9 cellular contexts compared by ENCODE assay signal in genomic region chr12:6925239-6925542, GRCh38. TPM values are rescaled to one million over a fixed set of nuclear protein-coding genes. Genes with fewer than 3 reads are reported as not detected.
DNase-seq lines count a peak whose midpoint lies in the region; ATAC-seq and TF ChIP-seq lines count a peak whose summit lies in the region.
"Had no signal": no experiment of that assay in that cellular context is flagged by ENCODE, and none has a peak within 500 bp of the region (broad histone marks: within the 10 kb centered on the region; RNA-seq: fewer than 3 reads in every experiment).

No MANE protein-coding gene starts in this region.

- no peaks in the 10 kb centered on the region for H3K36me3 Mint-ChIP-seq in activated B cell treated with CpG ODN at 0.5 μM for 24 hours (ENCODE audit: low read depth)

- POLR2A ChIA-PET in activated B cell treated with CpG ODN at 0.5 μM for 24 hours (lab: Charles Lee) (interaction anchor here (0.9 to 7.3 kb wide), 10 partner anchors 11 to 183 kb away, joined by 3 to 89 read pairs (median 3); partner anchors contain the start of genes C12orf57, PTPN6 and RNU7-1), HEK293T (lab: Yijun Ruan, JAX) (interaction anchor here (0.8 to 8.3 kb wide), 17 partner anchors 9 to 236 kb away, joined by 3 to 174 read pairs (median 10); partner anchors contain the start of genes C12orf57, CDCA3, COPS7A and ENO2)

- CTCF ChIA-PET in activated B cell treated with CpG ODN at 0.5 μM for 24 hours (lab: Charles Lee), result interaction anchor here (0.7 to 3.4 kb wide), 12 partner anchors 9 to 188 kb away, joined by 3 to 23 read pairs (median 7); partner anchors contain the start of genes C12orf57, ENO2 and RNU7-1
- CTCF ChIA-PET in HEK293T (lab: Yijun Ruan, JAX), result interaction anchor here (0.6 to 3.0 kb wide), 19 partner anchors 8 to 187 kb away, joined by 3 to 15 read pairs (median 4); partner anchors contain the start of genes C12orf57 and RNU7-1

- H3K4me1 Mint-ChIP-seq in activated B cell treated with CpG ODN at 0.5 μM for 24 hours, result peaks cover 62% of the 10 kb centered on the region

- no peak for TF ChIP-seq POLR2A in spleen (IDR thresholded peaks at IDR 0.05)

- 46% methylated on average over 1 of the region's 1 CpG for WGBS in HUES64
- WGBS in iPS DF 6.9 (ENCODE audit: insufficient coverage, insufficient read length), result no CpG with 5 or more reads among the region's 1 CpG
- 46 to 78% (median 62%) methylated on average over 1 of the region's 1 CpG for WGBS in spleen, 5 donors

- TF ChIP-seq CTCF in activated B cell treated with CpG ODN at 0.5 μM for 24 hours (IDR thresholded peaks at IDR 0.05) (no peak), spleen (IDR thresholded peaks at IDR 0.05 in 8 of 11, conservative IDR thresholded peaks at IDR 0.05 in 3 of 11) (no peak)

- ATAC-seq in activated B cell treated with CpG ODN at 0.5 μM for 24 hours (ENCODE audit: low read depth), result no peak
- ATAC-seq in GM19035 (IDR thresholded peaks at IDR 0.05; ENCODE audit: unreplicated experiment), result no peak

- H3K9ac ChIP-seq in HUES64 (ENCODE audit: low read depth, low read length), result peak overlapping the region; percentile 57

- no peaks in the 10 kb centered on the region for H3K9me3 Mint-ChIP-seq in activated B cell treated with CpG ODN at 0.5 μM for 24 hours

- H3K4me3 ChIP-seq in HUES64 (ENCODE audit: low read length) (peak overlapping the region; percentile 53), iPS DF 6.9 (ENCODE audit: low read length) (no peak overlapping the region), spleen (no peak overlapping the region)

- H3K36me3 ChIP-seq in HUES64 (ENCODE audit: insufficient read depth, low read length) (peaks cover 28% of the 10 kb centered on the region), iPS DF 6.9 (ENCODE audit: control insufficient read depth, insufficient read depth, low read length) (peaks cover 7% of the 10 kb centered on the region; the same call in 1 of the 2 replicates), spleen (peaks cover 0 to 7% (median 0%) of the 10 kb centered on the region in 6 donors)
- H3K36me3 ChIP-seq: neutrophil had no signal

- H3K27ac ChIP-seq in HUES64 (ENCODE audit: low read depth, low read length) (peak overlapping the region; percentile 93), iPS DF 6.9 (ENCODE audit: low read length) (peak overlapping the region; percentile 6), spleen (peak overlapping the region in 7 of 8 donors; percentile 86 to 96 (median 91))
- H3K27ac ChIP-seq: neutrophil had no signal

- H3K27ac Mint-ChIP-seq in activated B cell treated with CpG ODN at 0.5 μM for 24 hours, result no peak overlapping the region

- intact Hi-C loops in activated B cell treated with CpG ODN at 0.5 μM for 24 hours (cut with micrococcal nuclease) (loop anchor here (10.0 kb wide), 1 partner anchor 710 kb away; no protein-coding TSS in a partner anchor), spleen (cut with DNase I; ENCODE audit: low total_unique reads) (no loop called here)

- H3K27me3 ChIP-seq in HUES64 (ENCODE audit: insufficient read depth, low read length) (no peaks in the 10 kb centered on the region), iPS DF 6.9 (ENCODE audit: control insufficient read depth, insufficient read depth, low read length) (no peaks in the 10 kb centered on the region), spleen (replicated peaks in 1 of 7) (peaks cover 0 to 18% (median 0%) of the 10 kb centered on the region in 7 donors)

- no peak for DNase-seq in activated B cell treated with CpG ODN at 0.5 μM for 24 hours
- DNase-seq in iPS DF 6.9 (ENCODE audit: low read depth, low spot score), result no peak
- DNase-seq in spleen, result no peak
- no peak for DNase-seq in stimulated activated CD4-positive, alpha-beta T cell treated with anti-CD3 and anti-CD28 coated beads, Interleukin-4, amount 100 ng/mL, for 24 hours
- no peak for DNase-seq in HEK293T (ENCODE audit: extremely low spot score)
- DNase-seq: activated effector memory CD4-positive, alpha-beta T cell treated with Interleukin-2 at 50 U/mL for 16 hours had no signal

- H3K4me3 Mint-ChIP-seq in activated B cell treated with CpG ODN at 0.5 μM for 24 hours, result peak overlapping the region; percentile 52

- H3K27me3 Mint-ChIP-seq in activated B cell treated with CpG ODN at 0.5 μM for 24 hours, result no peaks in the 10 kb centered on the region

- H3K9me3 ChIP-seq in HUES64 (ENCODE audit: insufficient read depth, low read depth, low read length) (no peaks in the 10 kb centered on the region), iPS DF 6.9 (ENCODE audit: control insufficient read depth, insufficient read depth, low read length) (no peaks in the 10 kb centered on the region), spleen (no peaks in the 10 kb centered on the region)
- H3K9me3 ChIP-seq: neutrophil had no signal

- peaks cover 31% of the 10 kb centered on the region for H3K4me1 ChIP-seq in HUES64 (ENCODE audit: insufficient read depth, low read length)
- H3K4me1 ChIP-seq in iPS DF 6.9 (ENCODE audit: control insufficient read depth, insufficient read depth, low read length), result peaks cover 4% of the 10 kb centered on the region; the same call in 1 of the 2 replicates
- peaks cover 20 to 83% (median 76%) of the 10 kb centered on the region in 6 donors for H3K4me1 ChIP-seq in spleen

TF ChIP-seq in HEK293T, 16 proteins besides CTCF, POLR2A, EP300 and RAD21:
- TF ChIP-seq TARDBP (IDR thresholded peaks at IDR 0.05) (no peak), FOXA1 (IDR thresholded peaks at IDR 0.05) (no peak), L3MBTL2 (conservative IDR thresholded peaks at IDR 0.05) (no peak), ELF4 (IDR thresholded peaks at IDR 0.05) (no peak), FOXM1 (IDR thresholded peaks at IDR 0.05; ENCODE audit: borderline replicate concordance) (no peak), BHLHE40 (IDR thresholded peaks at IDR 0.05; ENCODE audit: borderline replicate concordance) (no peak), PKNOX1 (IDR thresholded peaks at IDR 0.05) (no peak), NFRKB (IDR thresholded peaks at IDR 0.05) (no peak), HDGF (IDR thresholded peaks at IDR 0.05; ENCODE audit: borderline replicate concordance) (no peak), CTBP1 (IDR thresholded peaks at IDR 0.05; ENCODE audit: borderline replicate concordance) (no peak), FOXK2 (IDR thresholded peaks at IDR 0.05) (no peak), SP1 (IDR thresholded peaks at IDR 0.05) (no peak)

RNA-seq across cellular contexts. Expression of gene ATN1, which starts 2.6 kb away (rescaled TPM):
- polyA plus RNA-seq in HUES64 (2013, experiment 1 of 2), result 63.0 TPM
- 65.5 TPM for polyA plus RNA-seq in HUES64 (2013, experiment 2 of 2)
- total RNA-seq in activated B cell treated with CpG ODN at 0.5 μM for 24 hours (42.8 and 50.9 TPM in 2 replicates), spleen (100 to 1,000 TPM in 1 of 7 donors, 10 to 100 TPM in 6; 64.7 to 112 (median 81.7) TPM)
- 10 to 100 TPM; 10.1 to 42.0 (median 21.4) TPM for polyA plus RNA-seq in spleen

RNA-seq across cellular contexts. Expression of gene ENO2, which starts 10.8 kb away (rescaled TPM):
- polyA plus RNA-seq in HUES64 (2013, experiment 1 of 2), result 43.3 TPM
- 68.8 TPM for polyA plus RNA-seq in HUES64 (2013, experiment 2 of 2)
- total RNA-seq in activated B cell treated with CpG ODN at 0.5 μM for 24 hours (20.9 and 31.0 TPM in 2 replicates), spleen (10 to 100 TPM in 6 of 7 donors, 1 to 10 TPM in 1; 7.6 to 37.7 (median 25.0) TPM)
- 10 to 100 TPM; 11.5 to 41.3 (median 29.1) TPM for polyA plus RNA-seq in spleen

RNA-seq across cellular contexts. Expression of gene RNU7-1, which starts 18.4 kb away (rescaled TPM):
- polyA plus RNA-seq in HUES64 (2013, experiment 1 of 2), result not detected
- not detected for polyA plus RNA-seq in HUES64 (2013, experiment 2 of 2)
- total RNA-seq in activated B cell treated with CpG ODN at 0.5 μM for 24 hours (not detected in 2 replicates), spleen (not detected)
- polyA plus RNA-seq in spleen, result not detected

RNA-seq across cellular contexts. Expression of gene C12orf57, which starts 18.6 kb away (rescaled TPM):
- 174 TPM for polyA plus RNA-seq in HUES64 (2013, experiment 1 of 2)
- polyA plus RNA-seq in HUES64 (2013, experiment 2 of 2), result 162 TPM
- total RNA-seq in activated B cell treated with CpG ODN at 0.5 μM for 24 hours, result 54.8 and 63.4 TPM in 2 replicates
- 100 to 1,000 TPM in 6 of 7 donors, 10 to 100 TPM in 1; 79.2 to 364 (median 116) TPM for total RNA-seq in spleen
- polyA plus RNA-seq in spleen, result 100 to 1,000 TPM; 181 to 323 (median 242) TPM

RNA-seq across cellular contexts. Expression of gene LRRC23, which starts 20.6 kb away (rescaled TPM):
- polyA plus RNA-seq in HUES64 (2013, experiment 1 of 2), result 1.8 TPM
- polyA plus RNA-seq in HUES64 (2013, experiment 2 of 2), result 4.2 TPM
- total RNA-seq in activated B cell treated with CpG ODN at 0.5 μM for 24 hours, result 7.7 and 8.8 TPM in 2 replicates
- total RNA-seq in spleen, result 1 to 10 TPM; 3.1 to 9.6 (median 5.9) TPM
- polyA plus RNA-seq in spleen, result 10 to 100 TPM in 1 of 3 donors, 1 to 10 TPM in 2; 7.0 to 10.1 (median 7.5) TPM

Comparison
In these comparisons a context has a peak if more than half of its experiments do, and no peak if none do; other contexts are left out.
1. H3K27ac ChIP-seq: peak in every context shown above with its lines; median percentile 93 in HUES64; 91 in spleen; 6 in iPS DF 6.9.